In the genomic region with DNA sequence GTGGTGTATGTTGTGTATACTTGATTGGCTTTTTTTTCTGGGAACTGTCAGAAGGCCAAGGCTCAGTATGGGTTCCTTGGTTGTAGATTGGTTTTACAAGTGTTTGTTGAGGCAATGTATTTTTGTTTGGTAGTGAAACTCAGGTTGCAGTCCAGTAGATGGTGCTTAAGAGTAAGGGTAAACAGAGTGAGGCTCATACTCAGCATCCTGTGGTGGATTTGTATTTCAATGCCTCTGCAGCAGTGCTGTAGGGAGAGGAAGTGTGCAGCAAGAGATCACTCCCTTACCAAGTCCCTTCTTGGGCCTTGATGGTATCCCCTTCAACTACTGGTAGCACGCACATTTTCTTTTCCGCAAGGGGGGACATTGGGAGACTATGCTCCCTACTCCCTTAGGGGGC, we compare ENCODE assay signal across 18 cellular contexts.
"Had no signal": no experiment of that assay in that cellular context is flagged by ENCODE, and none has a peak within 500 bp of the region (broad histone marks: within the 10 kb centered on the region; RNA-seq: fewer than 3 reads in every experiment).

No MANE protein-coding gene starts in this region.

- FAIRE-seq: endothelial cell of umbilical vein had no signal

- H3K4me1 Mint-ChIP-seq: activated CD4-positive, alpha-beta T cell treated with anti-CD3 and anti-CD28 coated beads, Interleukin-2, amount 10 ng/mL, durations not matched to agents 7 days and 5 days; activated naive CD8-positive, alpha-beta T cell treated with anti-CD3 and anti-CD28 coated beads for 36 hours; brain; central memory CD8-positive, alpha-beta T cell had no signal

- H3K4me1 ChIP-seq: psoas muscle, right lobe of liver, transverse colon had no signal

- H3K27me3 Mint-ChIP-seq: activated CD4-positive, alpha-beta T cell treated with anti-CD3 and anti-CD28 coated beads, Interleukin-2, amount 10 ng/mL, durations not matched to agents 7 days and 5 days; activated naive CD8-positive, alpha-beta T cell treated with anti-CD3 and anti-CD28 coated beads for 36 hours; central memory CD8-positive, alpha-beta T cell had no signal

- H3K27ac Mint-ChIP-seq: activated CD4-positive, alpha-beta T cell treated with anti-CD3 and anti-CD28 coated beads, Interleukin-2, amount 10 ng/mL, durations not matched to agents 7 days and 5 days; activated naive CD8-positive, alpha-beta T cell treated with anti-CD3 and anti-CD28 coated beads for 36 hours; activated T-cell treated with anti-CD3 and anti-CD28 coated beads, Interleukin-2, amount 50 U/mL, for 72 hours; brain had no signal

- H3K36me3 Mint-ChIP-seq: activated naive CD8-positive, alpha-beta T cell treated with anti-CD3 and anti-CD28 coated beads for 36 hours; brain had no signal

- H3K4me3 Mint-ChIP-seq: activated CD4-positive, alpha-beta T cell treated with anti-CD3 and anti-CD28 coated beads, Interleukin-2, amount 10 ng/mL, durations not matched to agents 7 days and 5 days; activated naive CD8-positive, alpha-beta T cell treated with anti-CD3 and anti-CD28 coated beads for 36 hours; activated T-cell treated with anti-CD3 and anti-CD28 coated beads, Interleukin-2, amount 50 U/mL, for 72 hours; brain; central memory CD8-positive, alpha-beta T cell had no signal

- H3K36me3 ChIP-seq: right lobe of liver, transverse colon had no signal

- DNase-seq: activated CD4-positive, alpha-beta T cell treated with anti-CD3 and anti-CD28 coated beads, Interleukin-2, amount 10 ng/mL, durations not matched to agents 7 days and 5 days; activated CD8-positive, alpha-beta memory T cell treated with anti-CD3 and anti-CD28 coated beads, Interleukin-2, amount 50 U/mL, for 48 hours; activated naive CD8-positive, alpha-beta T cell treated with anti-CD3 and anti-CD28 coated beads for 36 hours; activated T-cell treated with anti-CD3 and anti-CD28 coated beads, Interleukin-2, amount 50 U/mL, for 72 hours; amygdala; foreskin fibroblast; islet precursor cell; midbrain; psoas muscle; right lobe of liver; stimulated activated naive CD8-positive, alpha-beta T cell treated with anti-CD3 and anti-CD28 coated beads, Interleukin-15, Interleukin-2, amounts not matched to agents 100 U/mL and 50 U/mL, for 24 hours; transverse colon had no signal

- ATAC-seq: activated T-cell treated with anti-CD3 and anti-CD28 coated beads, Interleukin-2, amount 50 U/mL, for 72 hours; psoas muscle; right lobe of liver; stimulated activated naive CD8-positive, alpha-beta T cell treated with anti-CD3 and anti-CD28 coated beads, Interleukin-15, Interleukin-2, amounts not matched to agents 100 U/mL and 50 U/mL, for 24 hours had no signal

- H3K4me2 ChIP-seq: smooth muscle cell had no signal

- H3K9me3 ChIP-seq: right lobe of liver had no signal

- H3K27ac ChIP-seq: coronary artery, psoas muscle, right lobe of liver, transverse colon had no signal

- H3K4me3 ChIP-seq: coronary artery, lung, psoas muscle, right lobe of liver, smooth muscle cell, transverse colon had no signal

- H3K27me3 ChIP-seq: right lobe of liver, transverse colon had no signal
